In the genomic region with DNA sequence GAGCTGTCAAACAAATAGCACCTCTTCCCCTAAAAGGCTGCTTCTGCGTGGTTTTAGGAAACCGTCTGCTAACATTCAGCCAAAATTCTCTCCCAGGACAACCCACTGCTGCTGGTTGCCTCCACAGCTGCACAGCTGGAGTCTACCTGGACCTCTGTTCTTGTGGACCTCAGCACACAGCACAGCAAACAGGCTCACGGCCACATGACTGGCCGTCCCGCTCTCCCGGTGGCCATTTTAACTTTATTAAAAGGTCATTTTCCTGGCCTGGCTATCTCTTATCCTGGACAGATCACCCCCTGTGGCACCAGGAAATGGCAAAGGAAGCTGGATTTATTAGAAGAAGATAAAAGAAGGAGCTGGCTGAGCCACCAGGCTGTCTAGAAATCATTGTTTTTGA, we compare ENCODE assay signal across 2 cellular contexts.
TF ChIP-seq lines count a peak whose summit lies in the region.

No MANE protein-coding gene starts in this region.

TF ChIP-seq in SK-N-SH treated with all-trans-retinoic acid at 6 μM for 48 hours, 23 proteins besides CTCF, POLR2A, EP300 and RAD21:
- TF ChIP-seq ISL1 (CRISPR knock-in tag; IDR thresholded peaks at IDR 0.05), result no peak
- no peak for TF ChIP-seq ZNF565 (CRISPR knock-in tag; conservative IDR thresholded peaks at IDR 0.05; ENCODE audit: low read depth)
- TF ChIP-seq ZNF8 (CRISPR knock-in tag; IDR thresholded peaks at IDR 0.05), result no peak
- TF ChIP-seq, protein P1, sequence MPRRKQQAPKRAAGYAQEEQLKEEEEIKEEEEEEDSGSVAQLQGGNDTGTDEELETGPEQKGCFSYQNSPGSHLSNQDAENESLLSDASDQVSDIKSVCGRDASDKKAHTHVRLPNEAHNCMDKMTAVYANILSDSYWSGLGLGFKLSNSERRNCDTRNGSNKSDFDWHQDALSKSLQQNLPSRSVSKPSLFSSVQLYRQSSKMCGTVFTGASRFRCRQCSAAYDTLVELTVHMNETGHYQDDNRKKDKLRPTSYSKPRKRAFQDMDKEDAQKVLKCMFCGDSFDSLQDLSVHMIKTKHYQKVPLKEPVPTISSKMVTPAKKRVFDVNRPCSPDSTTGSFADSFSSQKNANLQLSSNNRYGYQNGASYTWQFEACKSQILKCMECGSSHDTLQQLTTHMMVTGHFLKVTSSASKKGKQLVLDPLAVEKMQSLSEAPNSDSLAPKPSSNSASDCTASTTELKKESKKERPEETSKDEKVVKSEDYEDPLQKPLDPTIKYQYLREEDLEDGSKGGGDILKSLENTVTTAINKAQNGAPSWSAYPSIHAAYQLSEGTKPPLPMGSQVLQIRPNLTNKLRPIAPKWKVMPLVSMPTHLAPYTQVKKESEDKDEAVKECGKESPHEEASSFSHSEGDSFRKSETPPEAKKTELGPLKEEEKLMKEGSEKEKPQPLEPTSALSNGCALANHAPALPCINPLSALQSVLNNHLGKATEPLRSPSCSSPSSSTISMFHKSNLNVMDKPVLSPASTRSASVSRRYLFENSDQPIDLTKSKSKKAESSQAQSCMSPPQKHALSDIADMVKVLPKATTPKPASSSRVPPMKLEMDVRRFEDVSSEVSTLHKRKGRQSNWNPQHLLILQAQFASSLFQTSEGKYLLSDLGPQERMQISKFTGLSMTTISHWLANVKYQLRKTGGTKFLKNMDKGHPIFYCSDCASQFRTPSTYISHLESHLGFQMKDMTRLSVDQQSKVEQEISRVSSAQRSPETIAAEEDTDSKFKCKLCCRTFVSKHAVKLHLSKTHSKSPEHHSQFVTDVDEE (CRISPR knock-in tag; IDR thresholded peaks at IDR 0.05), result peak; percentile 52; the same call in 1 of the 2 replicates
- no peak for TF ChIP-seq CSDC2 (CRISPR knock-in tag; IDR thresholded peaks at IDR 0.05)
- 0 out of 2 replicates have a peak, but pooled peaks have one; percentile 40 for TF ChIP-seq TCF4 (CRISPR knock-in tag; IDR thresholded peaks at IDR 0.05; ENCODE audit: borderline replicate concordance)
- no peak for TF ChIP-seq BACH2 (CRISPR knock-in tag; IDR thresholded peaks at IDR 0.05; ENCODE audit: borderline replicate concordance)
- no peak for TF ChIP-seq PPARA (CRISPR knock-in tag; IDR thresholded peaks at IDR 0.05; ENCODE audit: borderline replicate concordance)
- no peak for TF ChIP-seq GLIS3 (CRISPR knock-in tag; IDR thresholded peaks at IDR 0.05)
- TF ChIP-seq ZFP30 (CRISPR knock-in tag; IDR thresholded peaks at IDR 0.05), result no peak
- TF ChIP-seq ZNF70 (CRISPR knock-in tag; IDR thresholded peaks at IDR 0.05), result no peak
- no peak for TF ChIP-seq ARNTL (CRISPR knock-in tag; IDR thresholded peaks at IDR 0.05; ENCODE audit: borderline replicate concordance, low read depth)
- TF ChIP-seq SNAI2 (CRISPR knock-in tag; IDR thresholded peaks at IDR 0.05), result no peak
- TF ChIP-seq TOX (CRISPR knock-in tag; IDR thresholded peaks at IDR 0.05; ENCODE audit: borderline replicate concordance), result no peak
- no peak for TF ChIP-seq ZFP3 (CRISPR knock-in tag; IDR thresholded peaks at IDR 0.05)

TF ChIP-seq in K562, 482 proteins besides CTCF, POLR2A, EP300 and RAD21 (continues in another document):
- peak in 2 of 3 experiments; percentile 23 to 67 for TF ChIP-seq YY1 (IDR thresholded peaks at IDR 0.05; ENCODE audit: borderline replicate concordance in 1 of 3, control insufficient read depth in 1 of 3, extremely low read depth in 1 of 3, insufficient read depth in 3 of 3, insufficient read length in 1 of 3, insufficient replicate concordance in 2 of 3, low read depth in 1 of 3, low read length in 2 of 3)
- TF ChIP-seq L3MBTL2 (IDR thresholded peaks at IDR 0.05), result peak; percentile 49
- peak; percentile 65 for TF ChIP-seq DMBX1 (CRISPR knock-in tag; IDR thresholded peaks at IDR 0.05; ENCODE audit: borderline replicate concordance)
- TF ChIP-seq, protein P2, sequence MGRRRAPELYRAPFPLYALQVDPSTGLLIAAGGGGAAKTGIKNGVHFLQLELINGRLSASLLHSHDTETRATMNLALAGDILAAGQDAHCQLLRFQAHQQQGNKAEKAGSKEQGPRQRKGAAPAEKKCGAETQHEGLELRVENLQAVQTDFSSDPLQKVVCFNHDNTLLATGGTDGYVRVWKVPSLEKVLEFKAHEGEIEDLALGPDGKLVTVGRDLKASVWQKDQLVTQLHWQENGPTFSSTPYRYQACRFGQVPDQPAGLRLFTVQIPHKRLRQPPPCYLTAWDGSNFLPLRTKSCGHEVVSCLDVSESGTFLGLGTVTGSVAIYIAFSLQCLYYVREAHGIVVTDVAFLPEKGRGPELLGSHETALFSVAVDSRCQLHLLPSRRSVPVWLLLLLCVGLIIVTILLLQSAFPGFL (CRISPR knock-in tag; IDR thresholded peaks at IDR 0.05), result no peak
- TF ChIP-seq ZNF311 (CRISPR knock-in tag; IDR thresholded peaks at IDR 0.05), result peak; percentile 40; the same call in 1 of the 2 replicates
- TF ChIP-seq RBM25 (IDR thresholded peaks at IDR 0.05; ENCODE audit: low read depth, low read length, severe bottlenecking), result no peak
- TF ChIP-seq POLR2H (tag; IDR thresholded peaks at IDR 0.05; ENCODE audit: low read depth), result no peak
- TF ChIP-seq, protein P3, sequence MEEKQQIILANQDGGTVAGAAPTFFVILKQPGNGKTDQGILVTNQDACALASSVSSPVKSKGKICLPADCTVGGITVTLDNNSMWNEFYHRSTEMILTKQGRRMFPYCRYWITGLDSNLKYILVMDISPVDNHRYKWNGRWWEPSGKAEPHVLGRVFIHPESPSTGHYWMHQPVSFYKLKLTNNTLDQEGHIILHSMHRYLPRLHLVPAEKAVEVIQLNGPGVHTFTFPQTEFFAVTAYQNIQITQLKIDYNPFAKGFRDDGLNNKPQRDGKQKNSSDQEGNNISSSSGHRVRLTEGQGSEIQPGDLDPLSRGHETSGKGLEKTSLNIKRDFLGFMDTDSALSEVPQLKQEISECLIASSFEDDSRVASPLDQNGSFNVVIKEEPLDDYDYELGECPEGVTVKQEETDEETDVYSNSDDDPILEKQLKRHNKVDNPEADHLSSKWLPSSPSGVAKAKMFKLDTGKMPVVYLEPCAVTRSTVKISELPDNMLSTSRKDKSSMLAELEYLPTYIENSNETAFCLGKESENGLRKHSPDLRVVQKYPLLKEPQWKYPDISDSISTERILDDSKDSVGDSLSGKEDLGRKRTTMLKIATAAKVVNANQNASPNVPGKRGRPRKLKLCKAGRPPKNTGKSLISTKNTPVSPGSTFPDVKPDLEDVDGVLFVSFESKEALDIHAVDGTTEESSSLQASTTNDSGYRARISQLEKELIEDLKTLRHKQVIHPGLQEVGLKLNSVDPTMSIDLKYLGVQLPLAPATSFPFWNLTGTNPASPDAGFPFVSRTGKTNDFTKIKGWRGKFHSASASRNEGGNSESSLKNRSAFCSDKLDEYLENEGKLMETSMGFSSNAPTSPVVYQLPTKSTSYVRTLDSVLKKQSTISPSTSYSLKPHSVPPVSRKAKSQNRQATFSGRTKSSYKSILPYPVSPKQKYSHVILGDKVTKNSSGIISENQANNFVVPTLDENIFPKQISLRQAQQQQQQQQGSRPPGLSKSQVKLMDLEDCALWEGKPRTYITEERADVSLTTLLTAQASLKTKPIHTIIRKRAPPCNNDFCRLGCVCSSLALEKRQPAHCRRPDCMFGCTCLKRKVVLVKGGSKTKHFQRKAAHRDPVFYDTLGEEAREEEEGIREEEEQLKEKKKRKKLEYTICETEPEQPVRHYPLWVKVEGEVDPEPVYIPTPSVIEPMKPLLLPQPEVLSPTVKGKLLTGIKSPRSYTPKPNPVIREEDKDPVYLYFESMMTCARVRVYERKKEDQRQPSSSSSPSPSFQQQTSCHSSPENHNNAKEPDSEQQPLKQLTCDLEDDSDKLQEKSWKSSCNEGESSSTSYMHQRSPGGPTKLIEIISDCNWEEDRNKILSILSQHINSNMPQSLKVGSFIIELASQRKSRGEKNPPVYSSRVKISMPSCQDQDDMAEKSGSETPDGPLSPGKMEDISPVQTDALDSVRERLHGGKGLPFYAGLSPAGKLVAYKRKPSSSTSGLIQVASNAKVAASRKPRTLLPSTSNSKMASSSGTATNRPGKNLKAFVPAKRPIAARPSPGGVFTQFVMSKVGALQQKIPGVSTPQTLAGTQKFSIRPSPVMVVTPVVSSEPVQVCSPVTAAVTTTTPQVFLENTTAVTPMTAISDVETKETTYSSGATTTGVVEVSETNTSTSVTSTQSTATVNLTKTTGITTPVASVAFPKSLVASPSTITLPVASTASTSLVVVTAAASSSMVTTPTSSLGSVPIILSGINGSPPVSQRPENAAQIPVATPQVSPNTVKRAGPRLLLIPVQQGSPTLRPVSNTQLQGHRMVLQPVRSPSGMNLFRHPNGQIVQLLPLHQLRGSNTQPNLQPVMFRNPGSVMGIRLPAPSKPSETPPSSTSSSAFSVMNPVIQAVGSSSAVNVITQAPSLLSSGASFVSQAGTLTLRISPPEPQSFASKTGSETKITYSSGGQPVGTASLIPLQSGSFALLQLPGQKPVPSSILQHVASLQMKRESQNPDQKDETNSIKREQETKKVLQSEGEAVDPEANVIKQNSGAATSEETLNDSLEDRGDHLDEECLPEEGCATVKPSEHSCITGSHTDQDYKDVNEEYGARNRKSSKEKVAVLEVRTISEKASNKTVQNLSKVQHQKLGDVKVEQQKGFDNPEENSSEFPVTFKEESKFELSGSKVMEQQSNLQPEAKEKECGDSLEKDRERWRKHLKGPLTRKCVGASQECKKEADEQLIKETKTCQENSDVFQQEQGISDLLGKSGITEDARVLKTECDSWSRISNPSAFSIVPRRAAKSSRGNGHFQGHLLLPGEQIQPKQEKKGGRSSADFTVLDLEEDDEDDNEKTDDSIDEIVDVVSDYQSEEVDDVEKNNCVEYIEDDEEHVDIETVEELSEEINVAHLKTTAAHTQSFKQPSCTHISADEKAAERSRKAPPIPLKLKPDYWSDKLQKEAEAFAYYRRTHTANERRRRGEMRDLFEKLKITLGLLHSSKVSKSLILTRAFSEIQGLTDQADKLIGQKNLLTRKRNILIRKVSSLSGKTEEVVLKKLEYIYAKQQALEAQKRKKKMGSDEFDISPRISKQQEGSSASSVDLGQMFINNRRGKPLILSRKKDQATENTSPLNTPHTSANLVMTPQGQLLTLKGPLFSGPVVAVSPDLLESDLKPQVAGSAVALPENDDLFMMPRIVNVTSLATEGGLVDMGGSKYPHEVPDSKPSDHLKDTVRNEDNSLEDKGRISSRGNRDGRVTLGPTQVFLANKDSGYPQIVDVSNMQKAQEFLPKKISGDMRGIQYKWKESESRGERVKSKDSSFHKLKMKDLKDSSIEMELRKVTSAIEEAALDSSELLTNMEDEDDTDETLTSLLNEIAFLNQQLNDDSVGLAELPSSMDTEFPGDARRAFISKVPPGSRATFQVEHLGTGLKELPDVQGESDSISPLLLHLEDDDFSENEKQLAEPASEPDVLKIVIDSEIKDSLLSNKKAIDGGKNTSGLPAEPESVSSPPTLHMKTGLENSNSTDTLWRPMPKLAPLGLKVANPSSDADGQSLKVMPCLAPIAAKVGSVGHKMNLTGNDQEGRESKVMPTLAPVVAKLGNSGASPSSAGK (IDR thresholded peaks at IDR 0.05), result peak; percentile 40; the same call in 1 of the 2 replicates
- no peak for TF ChIP-seq MTA2 (IDR thresholded peaks at IDR 0.05; ENCODE audit: low read depth)
- TF ChIP-seq, protein P4, sequence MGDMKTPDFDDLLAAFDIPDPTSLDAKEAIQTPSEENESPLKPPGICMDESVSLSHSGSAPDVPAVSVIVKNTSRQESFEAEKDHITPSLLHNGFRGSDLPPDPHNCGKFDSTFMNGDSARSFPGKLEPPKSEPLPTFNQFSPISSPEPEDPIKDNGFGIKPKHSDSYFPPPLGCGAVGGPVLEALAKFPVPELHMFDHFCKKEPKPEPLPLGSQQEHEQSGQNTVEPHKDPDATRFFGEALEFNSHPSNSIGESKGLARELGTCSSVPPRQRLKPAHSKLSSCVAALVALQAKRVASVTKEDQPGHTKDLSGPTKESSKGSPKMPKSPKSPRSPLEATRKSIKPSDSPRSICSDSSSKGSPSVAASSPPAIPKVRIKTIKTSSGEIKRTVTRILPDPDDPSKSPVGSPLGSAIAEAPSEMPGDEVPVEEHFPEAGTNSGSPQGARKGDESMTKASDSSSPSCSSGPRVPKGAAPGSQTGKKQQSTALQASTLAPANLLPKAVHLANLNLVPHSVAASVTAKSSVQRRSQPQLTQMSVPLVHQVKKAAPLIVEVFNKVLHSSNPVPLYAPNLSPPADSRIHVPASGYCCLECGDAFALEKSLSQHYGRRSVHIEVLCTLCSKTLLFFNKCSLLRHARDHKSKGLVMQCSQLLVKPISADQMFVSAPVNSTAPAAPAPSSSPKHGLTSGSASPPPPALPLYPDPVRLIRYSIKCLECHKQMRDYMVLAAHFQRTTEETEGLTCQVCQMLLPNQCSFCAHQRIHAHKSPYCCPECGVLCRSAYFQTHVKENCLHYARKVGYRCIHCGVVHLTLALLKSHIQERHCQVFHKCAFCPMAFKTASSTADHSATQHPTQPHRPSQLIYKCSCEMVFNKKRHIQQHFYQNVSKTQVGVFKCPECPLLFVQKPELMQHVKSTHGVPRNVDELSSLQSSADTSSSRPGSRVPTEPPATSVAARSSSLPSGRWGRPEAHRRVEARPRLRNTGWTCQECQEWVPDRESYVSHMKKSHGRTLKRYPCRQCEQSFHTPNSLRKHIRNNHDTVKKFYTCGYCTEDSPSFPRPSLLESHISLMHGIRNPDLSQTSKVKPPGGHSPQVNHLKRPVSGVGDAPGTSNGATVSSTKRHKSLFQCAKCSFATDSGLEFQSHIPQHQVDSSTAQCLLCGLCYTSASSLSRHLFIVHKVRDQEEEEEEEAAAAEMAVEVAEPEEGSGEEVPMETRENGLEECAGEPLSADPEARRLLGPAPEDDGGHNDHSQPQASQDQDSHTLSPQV (IDR thresholded peaks at IDR 0.05), result peak; percentile 64
- TF ChIP-seq ARNT (IDR thresholded peaks at IDR 0.05), result no peak
- no peak for TF ChIP-seq ARID2 (IDR thresholded peaks at IDR 0.05)
- no peak for TF ChIP-seq ZNF175 (CRISPR knock-in tag; IDR thresholded peaks at IDR 0.05; ENCODE audit: low read depth)
- TF ChIP-seq, protein P5, sequence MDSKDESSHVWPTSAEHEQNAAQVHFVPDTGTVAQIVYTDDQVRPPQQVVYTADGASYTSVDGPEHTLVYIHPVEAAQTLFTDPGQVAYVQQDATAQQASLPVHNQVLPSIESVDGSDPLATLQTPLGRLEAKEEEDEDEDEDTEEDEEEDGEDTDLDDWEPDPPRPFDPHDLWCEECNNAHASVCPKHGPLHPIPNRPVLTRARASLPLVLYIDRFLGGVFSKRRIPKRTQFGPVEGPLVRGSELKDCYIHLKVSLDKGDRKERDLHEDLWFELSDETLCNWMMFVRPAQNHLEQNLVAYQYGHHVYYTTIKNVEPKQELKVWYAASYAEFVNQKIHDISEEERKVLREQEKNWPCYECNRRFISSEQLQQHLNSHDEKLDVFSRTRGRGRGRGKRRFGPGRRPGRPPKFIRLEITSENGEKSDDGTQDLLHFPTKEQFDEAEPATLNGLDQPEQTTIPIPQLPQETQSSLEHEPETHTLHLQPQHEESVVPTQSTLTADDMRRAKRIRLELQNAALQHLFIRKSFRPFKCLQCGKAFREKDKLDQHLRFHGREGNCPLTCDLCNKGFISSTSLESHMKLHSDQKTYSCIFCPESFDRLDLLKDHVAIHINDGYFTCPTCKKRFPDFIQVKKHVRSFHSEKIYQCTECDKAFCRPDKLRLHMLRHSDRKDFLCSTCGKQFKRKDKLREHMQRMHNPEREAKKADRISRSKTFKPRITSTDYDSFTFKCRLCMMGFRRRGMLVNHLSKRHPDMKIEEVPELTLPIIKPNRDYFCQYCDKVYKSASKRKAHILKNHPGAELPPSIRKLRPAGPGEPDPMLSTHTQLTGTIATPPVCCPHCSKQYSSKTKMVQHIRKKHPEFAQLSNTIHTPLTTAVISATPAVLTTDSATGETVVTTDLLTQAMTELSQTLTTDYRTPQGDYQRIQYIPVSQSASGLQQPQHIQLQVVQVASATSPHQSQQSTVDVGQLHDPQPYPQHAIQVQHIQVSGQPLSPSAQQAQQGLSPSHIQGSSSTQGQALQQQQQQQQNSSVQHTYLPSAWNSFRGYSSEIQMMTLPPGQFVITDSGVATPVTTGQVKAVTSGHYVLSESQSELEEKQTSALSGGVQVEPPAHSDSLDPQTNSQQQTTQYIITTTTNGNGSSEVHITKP (IDR thresholded peaks at IDR 0.05; ENCODE audit: partially characterized antibody), result no peak
- TF ChIP-seq SMAD4 (CRISPR knock-in tag; conservative IDR thresholded peaks at IDR 0.05), result peak; percentile 45
- no peak for TF ChIP-seq RNF2 (IDR thresholded peaks at IDR 0.05)
- TF ChIP-seq, protein P6, sequence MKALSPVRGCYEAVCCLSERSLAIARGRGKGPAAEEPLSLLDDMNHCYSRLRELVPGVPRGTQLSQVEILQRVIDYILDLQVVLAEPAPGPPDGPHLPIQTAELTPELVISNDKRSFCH (CRISPR knock-in tag; IDR thresholded peaks at IDR 0.05), result no peak
- TF ChIP-seq, protein P6 (tag; IDR thresholded peaks at IDR 0.05), result peak; percentile 57; the same call in 1 of the 2 replicates
